Comparison of ENCODE assay signal across 1 cellular context in the genomic region with DNA sequence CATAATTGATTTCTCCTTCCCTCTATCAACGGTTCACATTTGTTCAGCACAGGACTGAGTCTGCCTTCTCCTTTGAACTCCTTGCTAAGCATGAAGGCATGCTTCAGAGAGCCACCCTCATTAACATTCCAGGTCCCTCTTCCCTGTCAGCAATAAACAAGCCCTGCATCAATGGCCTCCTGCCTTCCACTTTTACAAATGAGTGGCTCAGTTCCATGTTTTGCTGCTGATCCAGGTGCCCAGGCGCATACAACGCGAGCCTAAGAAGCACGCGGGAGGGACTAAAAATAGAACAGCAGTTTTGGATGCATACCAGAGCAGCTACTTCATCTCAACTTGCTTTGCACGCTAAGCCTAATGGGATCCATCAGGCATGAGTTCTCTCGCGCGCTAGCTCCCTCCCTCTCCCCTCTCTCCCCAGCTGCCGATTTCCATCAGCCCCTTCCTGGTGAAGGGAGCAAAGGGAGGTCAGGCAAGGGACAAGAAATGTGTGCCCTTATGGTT.
A peak's percentile ranks its signal among the peaks of the same experiment; 100 is the strongest.
TF ChIP-seq lines count a peak whose summit lies in the region.

No MANE protein-coding gene starts in this region.

TF ChIP-seq in HEK293, 187 proteins besides CTCF, POLR2A, EP300 and RAD21 (continued from another document and continues in another):
- TF ChIP-seq, protein P1, sequence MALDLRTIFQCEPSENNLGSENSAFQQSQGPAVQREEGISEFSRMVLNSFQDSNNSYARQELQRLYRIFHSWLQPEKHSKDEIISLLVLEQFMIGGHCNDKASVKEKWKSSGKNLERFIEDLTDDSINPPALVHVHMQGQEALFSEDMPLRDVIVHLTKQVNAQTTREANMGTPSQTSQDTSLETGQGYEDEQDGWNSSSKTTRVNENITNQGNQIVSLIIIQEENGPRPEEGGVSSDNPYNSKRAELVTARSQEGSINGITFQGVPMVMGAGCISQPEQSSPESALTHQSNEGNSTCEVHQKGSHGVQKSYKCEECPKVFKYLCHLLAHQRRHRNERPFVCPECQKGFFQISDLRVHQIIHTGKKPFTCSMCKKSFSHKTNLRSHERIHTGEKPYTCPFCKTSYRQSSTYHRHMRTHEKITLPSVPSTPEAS (tag by site-specific recombination; IDR thresholded peaks at IDR 0.05) = peak; percentile 41; the same call in 1 of the 2 replicates
- TF ChIP-seq ZNF112 (tag by site-specific recombination; IDR thresholded peaks at IDR 0.05) = no peak
- TF ChIP-seq ZNF514 (tag by site-specific recombination; IDR thresholded peaks at IDR 0.05) = no peak
- TF ChIP-seq, protein P2, sequence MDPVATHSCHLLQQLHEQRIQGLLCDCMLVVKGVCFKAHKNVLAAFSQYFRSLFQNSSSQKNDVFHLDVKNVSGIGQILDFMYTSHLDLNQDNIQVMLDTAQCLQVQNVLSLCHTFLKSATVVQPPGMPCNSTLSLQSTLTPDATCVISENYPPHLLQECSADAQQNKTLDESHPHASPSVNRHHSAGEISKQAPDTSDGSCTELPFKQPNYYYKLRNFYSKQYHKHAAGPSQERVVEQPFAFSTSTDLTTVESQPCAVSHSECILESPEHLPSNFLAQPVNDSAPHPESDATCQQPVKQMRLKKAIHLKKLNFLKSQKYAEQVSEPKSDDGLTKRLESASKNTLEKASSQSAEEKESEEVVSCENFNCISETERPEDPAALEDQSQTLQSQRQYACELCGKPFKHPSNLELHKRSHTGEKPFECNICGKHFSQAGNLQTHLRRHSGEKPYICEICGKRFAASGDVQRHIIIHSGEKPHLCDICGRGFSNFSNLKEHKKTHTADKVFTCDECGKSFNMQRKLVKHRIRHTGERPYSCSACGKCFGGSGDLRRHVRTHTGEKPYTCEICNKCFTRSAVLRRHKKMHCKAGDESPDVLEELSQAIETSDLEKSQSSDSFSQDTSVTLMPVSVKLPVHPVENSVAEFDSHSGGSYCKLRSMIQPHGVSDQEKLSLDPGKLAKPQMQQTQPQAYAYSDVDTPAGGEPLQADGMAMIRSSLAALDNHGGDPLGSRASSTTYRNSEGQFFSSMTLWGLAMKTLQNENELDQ (tag by site-specific recombination; IDR thresholded peaks at IDR 0.05; ENCODE audit: low read depth) = no peak
- TF ChIP-seq, protein P3, sequence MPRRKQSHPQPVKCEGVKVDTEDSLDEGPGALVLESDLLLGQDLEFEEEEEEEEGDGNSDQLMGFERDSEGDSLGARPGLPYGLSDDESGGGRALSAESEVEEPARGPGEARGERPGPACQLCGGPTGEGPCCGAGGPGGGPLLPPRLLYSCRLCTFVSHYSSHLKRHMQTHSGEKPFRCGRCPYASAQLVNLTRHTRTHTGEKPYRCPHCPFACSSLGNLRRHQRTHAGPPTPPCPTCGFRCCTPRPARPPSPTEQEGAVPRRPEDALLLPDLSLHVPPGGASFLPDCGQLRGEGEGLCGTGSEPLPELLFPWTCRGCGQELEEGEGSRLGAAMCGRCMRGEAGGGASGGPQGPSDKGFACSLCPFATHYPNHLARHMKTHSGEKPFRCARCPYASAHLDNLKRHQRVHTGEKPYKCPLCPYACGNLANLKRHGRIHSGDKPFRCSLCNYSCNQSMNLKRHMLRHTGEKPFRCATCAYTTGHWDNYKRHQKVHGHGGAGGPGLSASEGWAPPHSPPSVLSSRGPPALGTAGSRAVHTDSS (tag by site-specific recombination; IDR thresholded peaks at IDR 0.05) = peak; percentile 19; the same call in 1 of the 2 replicates
- TF ChIP-seq ZNF169 (tag by site-specific recombination; IDR thresholded peaks at IDR 0.05) = no peak
- TF ChIP-seq KLF9 (tag by site-specific recombination; IDR thresholded peaks at IDR 0.05; ENCODE audit: low read depth) = no peak
- no peak for TF ChIP-seq ZFP3 (tag by site-specific recombination; IDR thresholded peaks at IDR 0.05; ENCODE audit: low read depth)
- TF ChIP-seq SETDB1 (IDR thresholded peaks at IDR 0.05; ENCODE audit: insufficient read length, low read length) = no peak
- TF ChIP-seq, protein P4, sequence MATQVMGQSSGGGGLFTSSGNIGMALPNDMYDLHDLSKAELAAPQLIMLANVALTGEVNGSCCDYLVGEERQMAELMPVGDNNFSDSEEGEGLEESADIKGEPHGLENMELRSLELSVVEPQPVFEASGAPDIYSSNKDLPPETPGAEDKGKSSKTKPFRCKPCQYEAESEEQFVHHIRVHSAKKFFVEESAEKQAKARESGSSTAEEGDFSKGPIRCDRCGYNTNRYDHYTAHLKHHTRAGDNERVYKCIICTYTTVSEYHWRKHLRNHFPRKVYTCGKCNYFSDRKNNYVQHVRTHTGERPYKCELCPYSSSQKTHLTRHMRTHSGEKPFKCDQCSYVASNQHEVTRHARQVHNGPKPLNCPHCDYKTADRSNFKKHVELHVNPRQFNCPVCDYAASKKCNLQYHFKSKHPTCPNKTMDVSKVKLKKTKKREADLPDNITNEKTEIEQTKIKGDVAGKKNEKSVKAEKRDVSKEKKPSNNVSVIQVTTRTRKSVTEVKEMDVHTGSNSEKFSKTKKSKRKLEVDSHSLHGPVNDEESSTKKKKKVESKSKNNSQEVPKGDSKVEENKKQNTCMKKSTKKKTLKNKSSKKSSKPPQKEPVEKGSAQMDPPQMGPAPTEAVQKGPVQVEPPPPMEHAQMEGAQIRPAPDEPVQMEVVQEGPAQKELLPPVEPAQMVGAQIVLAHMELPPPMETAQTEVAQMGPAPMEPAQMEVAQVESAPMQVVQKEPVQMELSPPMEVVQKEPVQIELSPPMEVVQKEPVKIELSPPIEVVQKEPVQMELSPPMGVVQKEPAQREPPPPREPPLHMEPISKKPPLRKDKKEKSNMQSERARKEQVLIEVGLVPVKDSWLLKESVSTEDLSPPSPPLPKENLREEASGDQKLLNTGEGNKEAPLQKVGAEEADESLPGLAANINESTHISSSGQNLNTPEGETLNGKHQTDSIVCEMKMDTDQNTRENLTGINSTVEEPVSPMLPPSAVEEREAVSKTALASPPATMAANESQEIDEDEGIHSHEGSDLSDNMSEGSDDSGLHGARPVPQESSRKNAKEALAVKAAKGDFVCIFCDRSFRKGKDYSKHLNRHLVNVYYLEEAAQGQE (tag by site-specific recombination; IDR thresholded peaks at IDR 0.05) = peak; percentile 51; the same call in 1 of the 2 replicates
- TF ChIP-seq, protein P5, sequence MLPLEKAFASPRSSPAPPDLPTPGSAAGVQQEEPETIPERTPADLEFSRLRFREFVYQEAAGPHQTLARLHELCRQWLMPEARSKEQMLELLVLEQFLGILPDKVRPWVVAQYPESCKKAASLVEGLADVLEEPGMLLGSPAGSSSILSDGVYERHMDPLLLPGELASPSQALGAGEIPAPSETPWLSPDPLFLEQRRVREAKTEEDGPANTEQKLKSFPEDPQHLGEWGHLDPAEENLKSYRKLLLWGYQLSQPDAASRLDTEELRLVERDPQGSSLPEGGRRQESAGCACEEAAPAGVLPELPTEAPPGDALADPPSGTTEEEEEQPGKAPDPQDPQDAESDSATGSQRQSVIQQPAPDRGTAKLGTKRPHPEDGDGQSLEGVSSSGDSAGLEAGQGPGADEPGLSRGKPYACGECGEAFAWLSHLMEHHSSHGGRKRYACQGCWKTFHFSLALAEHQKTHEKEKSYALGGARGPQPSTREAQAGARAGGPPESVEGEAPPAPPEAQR (tag by site-specific recombination; IDR thresholded peaks at IDR 0.05) = 0 out of 2 replicates have a peak, but pooled peaks have one; percentile 48
- TF ChIP-seq ZNF394 (tag by site-specific recombination; IDR thresholded peaks at IDR 0.05; ENCODE audit: borderline replicate concordance) = peak; percentile 98
- TF ChIP-seq MZF1 (tag by site-specific recombination; IDR thresholded peaks at IDR 0.05; ENCODE audit: borderline replicate concordance) = peak; percentile 85; the same call in 1 of the 2 replicates
- TF ChIP-seq ZNF677 (tag by site-specific recombination; IDR thresholded peaks at IDR 0.05) = no peak
- no peak for TF ChIP-seq ZNF140 (tag by site-specific recombination; IDR thresholded peaks at IDR 0.05)
- TF ChIP-seq IKZF3 (tag by site-specific recombination; IDR thresholded peaks at IDR 0.05) = peak; percentile 89
- TF ChIP-seq, protein P6, sequence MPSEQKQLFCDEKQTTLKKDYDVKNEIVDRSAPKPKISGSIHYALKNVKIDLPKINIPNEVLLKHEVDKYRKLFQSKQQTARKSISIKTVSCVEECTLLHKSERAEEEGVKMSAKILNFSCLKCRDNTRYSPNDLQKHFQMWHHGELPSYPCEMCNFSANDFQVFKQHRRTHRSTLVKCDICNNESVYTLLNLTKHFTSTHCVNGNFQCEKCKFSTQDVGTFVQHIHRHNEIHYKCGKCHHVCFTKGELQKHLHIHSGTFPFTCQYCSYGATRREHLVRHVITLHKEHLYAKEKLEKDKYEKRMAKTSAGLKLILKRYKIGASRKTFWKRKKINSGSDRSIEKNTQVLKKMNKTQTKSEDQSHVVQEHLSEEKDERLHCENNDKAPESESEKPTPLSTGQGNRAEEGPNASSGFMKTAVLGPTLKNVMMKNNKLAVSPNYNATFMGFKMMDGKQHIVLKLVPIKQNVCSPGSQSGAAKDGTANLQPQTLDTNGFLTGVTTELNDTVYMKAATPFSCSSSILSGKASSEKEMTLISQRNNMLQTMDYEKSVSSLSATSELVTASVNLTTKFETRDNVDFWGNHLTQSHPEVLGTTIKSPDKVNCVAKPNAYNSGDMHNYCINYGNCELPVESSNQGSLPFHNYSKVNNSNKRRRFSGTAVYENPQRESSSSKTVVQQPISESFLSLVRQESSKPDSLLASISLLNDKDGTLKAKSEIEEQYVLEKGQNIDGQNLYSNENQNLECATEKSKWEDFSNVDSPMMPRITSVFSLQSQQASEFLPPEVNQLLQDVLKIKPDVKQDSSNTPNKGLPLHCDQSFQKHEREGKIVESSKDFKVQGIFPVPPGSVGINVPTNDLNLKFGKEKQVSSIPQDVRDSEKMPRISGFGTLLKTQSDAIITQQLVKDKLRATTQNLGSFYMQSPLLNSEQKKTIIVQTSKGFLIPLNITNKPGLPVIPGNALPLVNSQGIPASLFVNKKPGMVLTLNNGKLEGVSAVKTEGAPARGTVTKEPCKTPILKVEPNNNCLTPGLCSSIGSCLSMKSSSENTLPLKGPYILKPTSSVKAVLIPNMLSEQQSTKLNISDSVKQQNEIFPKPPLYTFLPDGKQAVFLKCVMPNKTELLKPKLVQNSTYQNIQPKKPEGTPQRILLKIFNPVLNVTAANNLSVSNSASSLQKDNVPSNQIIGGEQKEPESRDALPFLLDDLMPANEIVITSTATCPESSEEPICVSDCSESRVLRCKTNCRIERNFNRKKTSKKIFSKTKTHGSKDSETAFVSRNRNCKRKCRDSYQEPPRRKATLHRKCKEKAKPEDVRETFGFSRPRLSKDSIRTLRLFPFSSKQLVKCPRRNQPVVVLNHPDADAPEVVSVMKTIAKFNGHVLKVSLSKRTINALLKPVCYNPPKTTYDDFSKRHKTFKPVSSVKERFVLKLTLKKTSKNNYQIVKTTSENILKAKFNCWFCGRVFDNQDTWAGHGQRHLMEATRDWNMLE (tag by site-specific recombination; conservative IDR thresholded peaks at IDR 0.05; ENCODE audit: low read depth) = peak; percentile 53
- no peak for TF ChIP-seq ZNF529 (tag by site-specific recombination; IDR thresholded peaks at IDR 0.05; ENCODE audit: insufficient replicate concordance)
- peak; percentile 80 for TF ChIP-seq GLIS1 (tag by site-specific recombination; IDR thresholded peaks at IDR 0.05)
- peak; percentile 16; the same call in 1 of the 2 replicates for TF ChIP-seq BCL11B (tag by site-specific recombination; IDR thresholded peaks at IDR 0.05; ENCODE audit: low read depth)
- TF ChIP-seq ZNF48 (tag by site-specific recombination; IDR thresholded peaks at IDR 0.05) = no peak
- no peak for TF ChIP-seq ZNF768 (tag by site-specific recombination; IDR thresholded peaks at IDR 0.05)
- TF ChIP-seq KLF8 (tag by site-specific recombination; IDR thresholded peaks at IDR 0.05) = peak; percentile 85
- TF ChIP-seq ZNF510 (tag by site-specific recombination; IDR thresholded peaks at IDR 0.05; ENCODE audit: insufficient replicate concordance) = no peak
- TF ChIP-seq GFI1B (tag by site-specific recombination; IDR thresholded peaks at IDR 0.05) = no peak
- TF ChIP-seq ZNF521 (tag by site-specific recombination; IDR thresholded peaks at IDR 0.05) = no peak
- TF ChIP-seq, protein P7, sequence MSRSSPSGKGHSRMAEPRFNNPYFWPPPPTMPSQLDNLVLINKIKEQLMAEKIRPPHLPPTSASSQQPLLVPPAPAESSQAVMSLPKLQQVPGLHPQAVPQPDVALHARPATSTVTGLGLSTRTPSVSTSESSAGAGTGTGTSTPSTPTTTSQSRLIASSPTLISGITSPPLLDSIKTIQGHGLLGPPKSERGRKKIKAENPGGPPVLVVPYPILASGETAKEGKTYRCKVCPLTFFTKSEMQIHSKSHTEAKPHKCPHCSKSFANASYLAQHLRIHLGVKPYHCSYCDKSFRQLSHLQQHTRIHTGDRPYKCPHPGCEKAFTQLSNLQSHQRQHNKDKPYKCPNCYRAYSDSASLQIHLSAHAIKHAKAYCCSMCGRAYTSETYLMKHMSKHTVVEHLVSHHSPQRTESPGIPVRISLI (tag by site-specific recombination; IDR thresholded peaks at IDR 0.05) = peak; percentile 48; the same call in 1 of the 2 replicates
- TF ChIP-seq ZNF626 (tag by site-specific recombination; IDR thresholded peaks at IDR 0.05) = no peak
- TF ChIP-seq ZNF121 (tag by site-specific recombination; IDR thresholded peaks at IDR 0.05) = no peak
- TF ChIP-seq, protein P8, sequence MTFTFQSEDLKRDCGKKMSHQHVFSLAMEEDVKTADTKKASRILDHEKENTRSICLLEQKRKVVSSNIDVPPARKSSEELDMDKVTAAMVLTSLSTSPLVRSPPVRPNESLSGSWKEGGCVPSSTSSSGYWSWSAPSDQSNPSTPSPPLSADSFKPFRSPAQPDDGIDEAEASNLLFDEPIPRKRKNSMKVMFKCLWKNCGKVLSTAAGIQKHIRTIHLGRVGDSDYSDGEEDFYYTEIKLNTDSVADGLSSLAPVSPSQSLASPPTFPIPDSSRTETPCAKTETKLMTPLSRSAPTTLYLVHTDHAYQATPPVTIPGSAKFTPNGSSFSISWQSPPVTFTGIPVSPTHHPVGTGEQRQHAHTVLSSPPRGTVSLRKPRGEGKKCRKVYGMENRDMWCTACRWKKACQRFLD (tag by site-specific recombination; IDR thresholded peaks at IDR 0.05) = no peak
- peak; percentile 54 for TF ChIP-seq ZBTB8A (tag by site-specific recombination; IDR thresholded peaks at IDR 0.05)
- no peak for TF ChIP-seq SCRT2 (tag by site-specific recombination; IDR thresholded peaks at IDR 0.05)
- TF ChIP-seq ZNF664 (tag by site-specific recombination; IDR thresholded peaks at IDR 0.05) = peak; percentile 54; the same call in 1 of the 2 replicates
- TF ChIP-seq, protein P9, sequence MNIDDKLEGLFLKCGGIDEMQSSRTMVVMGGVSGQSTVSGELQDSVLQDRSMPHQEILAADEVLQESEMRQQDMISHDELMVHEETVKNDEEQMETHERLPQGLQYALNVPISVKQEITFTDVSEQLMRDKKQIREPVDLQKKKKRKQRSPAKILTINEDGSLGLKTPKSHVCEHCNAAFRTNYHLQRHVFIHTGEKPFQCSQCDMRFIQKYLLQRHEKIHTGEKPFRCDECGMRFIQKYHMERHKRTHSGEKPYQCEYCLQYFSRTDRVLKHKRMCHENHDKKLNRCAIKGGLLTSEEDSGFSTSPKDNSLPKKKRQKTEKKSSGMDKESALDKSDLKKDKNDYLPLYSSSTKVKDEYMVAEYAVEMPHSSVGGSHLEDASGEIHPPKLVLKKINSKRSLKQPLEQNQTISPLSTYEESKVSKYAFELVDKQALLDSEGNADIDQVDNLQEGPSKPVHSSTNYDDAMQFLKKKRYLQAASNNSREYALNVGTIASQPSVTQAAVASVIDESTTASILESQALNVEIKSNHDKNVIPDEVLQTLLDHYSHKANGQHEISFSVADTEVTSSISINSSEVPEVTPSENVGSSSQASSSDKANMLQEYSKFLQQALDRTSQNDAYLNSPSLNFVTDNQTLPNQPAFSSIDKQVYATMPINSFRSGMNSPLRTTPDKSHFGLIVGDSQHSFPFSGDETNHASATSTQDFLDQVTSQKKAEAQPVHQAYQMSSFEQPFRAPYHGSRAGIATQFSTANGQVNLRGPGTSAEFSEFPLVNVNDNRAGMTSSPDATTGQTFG (tag by site-specific recombination; IDR thresholded peaks at IDR 0.05; ENCODE audit: borderline replicate concordance) = no peak
